In the genomic region with DNA sequence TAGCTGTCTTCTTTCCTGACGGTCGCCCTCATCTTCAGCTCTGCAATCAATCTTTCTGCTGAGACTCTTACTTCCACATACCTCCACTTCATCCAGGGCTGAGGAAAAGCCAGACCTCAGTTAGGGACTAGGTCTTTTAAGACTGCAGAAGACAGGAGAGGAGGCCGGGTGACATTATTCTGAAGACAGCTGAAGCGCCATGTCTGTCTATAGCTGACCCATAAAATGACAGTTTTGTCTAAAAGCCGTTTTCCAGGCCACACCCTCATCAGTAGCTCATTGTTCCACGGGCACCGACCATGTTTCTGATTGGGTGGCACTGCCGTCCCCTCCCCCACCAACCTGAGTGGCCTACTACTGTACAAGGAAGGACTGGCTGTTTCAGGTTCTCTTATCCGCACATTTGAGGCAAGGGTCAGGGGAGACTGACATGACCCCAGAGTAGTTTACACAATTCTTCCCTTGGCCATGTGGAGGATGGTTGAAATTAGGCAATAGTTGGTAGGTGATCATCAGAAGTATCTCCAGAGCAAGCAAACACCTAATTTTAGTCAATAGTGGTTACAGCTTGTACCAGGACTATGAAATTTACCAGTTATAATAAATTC, we compare ENCODE assay signal across 11 cellular contexts. TPM values are rescaled to one million over a fixed set of nuclear protein-coding genes. Genes with fewer than 3 reads are reported as not detected.
"Had no signal": no experiment of that assay in that cellular context is flagged by ENCODE, and none has a peak within 500 bp of the region (broad histone marks: within the 10 kb centered on the region; RNA-seq: fewer than 3 reads in every experiment).

Gene ADCY10 (minus strand): TSS at position 240 of the 608 bp plus-strand sequence. CDS start 8,994 bp downstream, outside the sequence.

- ATAC-seq: gastroesophageal sphincter; stimulated activated effector memory CD8-positive, alpha-beta T cell treated with anti-CD3 and anti-CD28 coated beads, Interleukin-12 subunit alpha, Interleukin-12 subunit beta, amount 100 ng/mL, for 72 hours had no signal

- DNase-seq: activated naive CD4-positive, alpha-beta T cell treated with anti-CD3 and anti-CD28 coated beads, Interleukin-2, amount 10 ng/mL, durations not matched to agents 7 days and 5 days; kidney; mesendoderm; ovary; T-helper 2 cell; thyroid gland; uterus had no signal

- H3K4me1 ChIP-seq: thyroid gland, uterus had no signal

- H3K4me3 Mint-ChIP-seq: activated naive CD4-positive, alpha-beta T cell treated with anti-CD3 and anti-CD28 coated beads, Interleukin-2, amount 10 ng/mL, durations not matched to agents 7 days and 5 days; neural crest cell; stimulated activated effector memory CD8-positive, alpha-beta T cell treated with anti-CD3 and anti-CD28 coated beads, Interleukin-12 subunit alpha, Interleukin-12 subunit beta, amount 100 ng/mL, for 72 hours had no signal

- H3K4me3 ChIP-seq: gastroesophageal sphincter, ovary, thyroid gland, uterus had no signal

- H3K27me3 ChIP-seq: gastroesophageal sphincter, ovary, thyroid gland, uterus had no signal

- H3K4me1 Mint-ChIP-seq: activated naive CD4-positive, alpha-beta T cell treated with anti-CD3 and anti-CD28 coated beads, Interleukin-2, amount 10 ng/mL, durations not matched to agents 7 days and 5 days; stimulated activated effector memory CD8-positive, alpha-beta T cell treated with anti-CD3 and anti-CD28 coated beads, Interleukin-12 subunit alpha, Interleukin-12 subunit beta, amount 100 ng/mL, for 72 hours had no signal

- H3K27ac Mint-ChIP-seq: activated naive CD4-positive, alpha-beta T cell treated with anti-CD3 and anti-CD28 coated beads, Interleukin-2, amount 10 ng/mL, durations not matched to agents 7 days and 5 days; activated T-helper 2 cell treated with anti-CD3 and anti-CD28 coated beads, Interferon-gamma antibody, Interleukin-2, Interleukin-4, amounts not matched to agents 10 μg/mL and 5 μg/mL and 100 μg/mL, durations not matched to agents 14 hours and 24 hours and 36 hours; stimulated activated effector memory CD8-positive, alpha-beta T cell treated with anti-CD3 and anti-CD28 coated beads, Interleukin-12 subunit alpha, Interleukin-12 subunit beta, amount 100 ng/mL, for 72 hours had no signal

- H3K27ac ChIP-seq: gastroesophageal sphincter, ovary, thyroid gland, uterus had no signal

- H3K27me3 Mint-ChIP-seq: activated naive CD4-positive, alpha-beta T cell treated with anti-CD3 and anti-CD28 coated beads, Interleukin-2, amount 10 ng/mL, durations not matched to agents 7 days and 5 days had no signal

- H3K9me3 ChIP-seq: gastroesophageal sphincter, ovary, thyroid gland, uterus had no signal

- H3K36me3 ChIP-seq: ovary, thyroid gland, uterus had no signal

RNA-seq across cellular contexts. Expression of gene ADCY10, which starts in this region (rescaled TPM):
- total RNA-seq: neural crest cell had no signal
